Comparison of ENCODE assay signal across 8 cellular contexts in genomic region chr12:95205685-95206084, GRCh38. TPM values are rescaled to one million over a fixed set of nuclear protein-coding genes. Genes with fewer than 3 reads are reported as not detected.
DNase-seq lines count a peak whose midpoint lies in the region; ATAC-seq, FAIRE-seq and TF ChIP-seq lines count a peak whose summit lies in the region.

No MANE protein-coding gene starts in this region.

- peak; percentile 73 for ATAC-seq in thoracic aorta (ENCODE audit: insufficient number of reproducible peaks, low FRiP score, low read depth)
- ATAC-seq in HG03095 (IDR thresholded peaks at IDR 0.05; ENCODE audit: unreplicated experiment), result no peak

- H3K27me3 ChIP-seq in HUES6 (ENCODE audit: control insufficient read depth, insufficient read depth, low read length) (no peaks in the 10 kb centered on the region), breast epithelium (no peaks in the 10 kb centered on the region), thoracic aorta (replicated peaks; ENCODE audit: insufficient read depth) (no peaks in the 10 kb centered on the region)

- peak overlapping the region; percentile 27 for H3K9ac ChIP-seq in HUES6 (ENCODE audit: low read length)

- H3K36me3 ChIP-seq in HUES6 (ENCODE audit: control insufficient read depth, insufficient read depth, low read length) (peaks cover 7% of the 10 kb centered on the region; the same call in 1 of the 2 replicates), breast epithelium (no peaks in the 10 kb centered on the region), thoracic aorta (no peaks in the 10 kb centered on the region)

- in situ Hi-C loops in GM13976 (cut with MboI; ENCODE audit: low sequenced_read_pairs, unreplicated experiment), result no loop called here

- TF ChIP-seq POLR2A in breast epithelium (IDR thresholded peaks at IDR 0.05), result no peak

- intact Hi-C loops in breast epithelium (cut with DNase I; ENCODE audit: low total_unique reads), result loop anchor here (5.0 kb wide), 1 partner anchor 898 kb away; no protein-coding TSS in a partner anchor

- FAIRE-seq in HTR-8/SVneo (lab: Jason Lieb, UNC), result no peak

- TF ChIP-seq CTCF in breast epithelium (IDR thresholded peaks at IDR 0.05) (no peak), thoracic aorta (IDR thresholded peaks at IDR 0.05) (no peak), GM13976 (IDR thresholded peaks at IDR 0.05; ENCODE audit: borderline replicate concordance, control extremely low read depth, extremely low read depth, insufficient read depth, missing control alignments) (no peak)

- DNase-seq in breast epithelium (ENCODE audit: low spot score in 2 of 2) (peak in 1 of 2 donors; percentile 40), islet precursor cell (peak; percentile 89), thoracic aorta (ENCODE audit: low spot score) (no peak), NCI-H748 (lab: John Stamatoyannopoulos, UW; ENCODE audit: unreplicated experiment) (no peak), GM13976 (ENCODE audit: low spot score) (no peak), HTR-8/SVneo (ENCODE audit: insufficient read length, low spot score) (no peak)

- H3K27ac ChIP-seq in HUES6 (ENCODE audit: low read depth, low read length) (peak overlapping the region; percentile 69), breast epithelium (peak overlapping the region; percentile 84 to 89), thoracic aorta (peak overlapping the region; percentile 62 to 77)

- no peaks in the 10 kb centered on the region for H3K9me3 ChIP-seq in HUES6 (ENCODE audit: control insufficient read depth, insufficient read depth, low read depth, low read length)
- H3K9me3 ChIP-seq in breast epithelium, result no peaks in the 10 kb centered on the region
- no peaks in the 10 kb centered on the region for H3K9me3 ChIP-seq in thoracic aorta

- H3K4me3 ChIP-seq in HUES6 (ENCODE audit: low read depth, low read length), result peak overlapping the region; percentile 1; the same call in 1 of the 2 replicates
- peak overlapping the region in 1 of 3 donors; percentile 19 for H3K4me3 ChIP-seq in breast epithelium
- H3K4me3 ChIP-seq in thoracic aorta, result no peak overlapping the region

- H3K4me1 ChIP-seq in HUES6 (ENCODE audit: control insufficient read depth, insufficient read depth, low read length), result peaks cover 81% of the 10 kb centered on the region
- H3K4me1 ChIP-seq in breast epithelium, result peaks cover 0 to 6% of the 10 kb centered on the region in 2 donors
- H3K4me1 ChIP-seq in thoracic aorta (ENCODE audit: control insufficient read depth in 1 of 2, low read depth in 2 of 2), result peaks cover 27 to 56% of the 10 kb centered on the region in 2 donors

RNA-seq across cellular contexts. Expression of gene FGD6, which starts 11.6 kb away (rescaled TPM):
- total RNA-seq in breast epithelium, result 10 to 100 TPM in 2 of 3 donors, 1 to 10 TPM in 1; 5.6 to 28.0 (median 13.1) TPM
- 1 to 10 TPM; 8.4 to 9.8 TPM for total RNA-seq in thoracic aorta

RNA-seq across cellular contexts. Expression of gene VEZT, which starts 11.9 kb away (rescaled TPM):
- 100 to 1,000 TPM in 1 of 3 donors, 10 to 100 TPM in 2; 72.8 to 126 (median 73.8) TPM for total RNA-seq in breast epithelium
- total RNA-seq in thoracic aorta, result 100 to 1,000 TPM in 1 of 2 donors, 10 to 100 TPM in 1; 58.3 to 149 TPM
